Comparison of ENCODE assay signal across 1 cellular context in genomic region chr17:41967921-41968578, GRCh38.
TF ChIP-seq lines count a peak whose summit lies in the region.

No MANE protein-coding gene starts in this region.

TF ChIP-seq in endothelial cell of umbilical vein, 7 proteins besides CTCF, POLR2A, EP300 and RAD21:
- TF ChIP-seq JUN (IDR thresholded peaks at IDR 0.05; ENCODE audit: borderline replicate concordance, insufficient read depth, insufficient read length, low read depth) (no peak), POLR2AphosphoS5 (IDR thresholded peaks at IDR 0.05; ENCODE audit: insufficient read depth, low read depth, low read length) (peak; percentile 13)
